Comparison of ENCODE assay signal across 13 cellular contexts in genomic region chr10:49138361-49138891, GRCh38. TPM values are rescaled to one million over a fixed set of nuclear protein-coding genes. Genes with fewer than 3 reads are reported as not detected.
DNase-seq lines count a peak whose midpoint lies in the region; ATAC-seq and TF ChIP-seq lines count a peak whose summit lies in the region.
"Had no signal": no experiment of that assay in that cellular context is flagged by ENCODE, and none has a peak within 500 bp of the region (broad histone marks: within the 10 kb centered on the region; RNA-seq: fewer than 3 reads in every experiment).

No MANE protein-coding gene starts in this region.

- WGBS in trophoblast cell (ENCODE audit: extremely low coverage, insufficient coverage, insufficient read length) = no CpG with 5 or more reads among the region's 7 CpGs

- H3K27me3 ChIP-seq in BJ (ENCODE audit: control insufficient read depth, insufficient read depth, low read length) (peaks cover 3% of the 10 kb centered on the region), gastrocnemius medialis (no peaks in the 10 kb centered on the region), trophoblast cell (ENCODE audit: insufficient read depth, low read length) (no peaks in the 10 kb centered on the region)

- no peak overlapping the region for H3K23ac ChIP-seq in trophoblast cell (ENCODE audit: low read length)

- H3K4me1 ChIP-seq in gastrocnemius medialis = no peaks in the 10 kb centered on the region
- no peaks in the 10 kb centered on the region for H3K4me1 ChIP-seq in trophoblast cell (ENCODE audit: control insufficient read depth in 1 of 2, insufficient read depth in 2 of 2, low read length in 2 of 2)

- no peak overlapping the region for H3K14ac ChIP-seq in trophoblast cell (ENCODE audit: low read length)

- H3K4ac ChIP-seq in trophoblast cell (ENCODE audit: low read depth, low read length) = no peak overlapping the region

- H3K9me3 ChIP-seq in gastrocnemius medialis (no peaks in the 10 kb centered on the region), trophoblast cell (ENCODE audit: insufficient read depth, low read depth, low read length) (no peaks in the 10 kb centered on the region)

- ATAC-seq in Right ventricle myocardium superior (ENCODE audit: poor library complexity) (peak; percentile 71), gastrocnemius medialis (no peak), GM21737 (IDR thresholded peaks at IDR 0.05; ENCODE audit: unreplicated experiment) (no peak)

- no peak overlapping the region for H4K12ac ChIP-seq in trophoblast cell (ENCODE audit: low read depth, low read length)

- H3K36me3 ChIP-seq in BJ (ENCODE audit: control insufficient read depth, insufficient read depth, low read length) (no peaks in the 10 kb centered on the region), gastrocnemius medialis (no peaks in the 10 kb centered on the region), trophoblast cell (ENCODE audit: control insufficient read depth in 1 of 2, insufficient read depth in 2 of 2, low read length in 2 of 2) (no peaks in the 10 kb centered on the region)

- DNase-seq in BJ (ENCODE audit: low read depth) (peak; percentile 41), RPMI7951 (ENCODE audit: low read depth) (peak; percentile 76), Right ventricle myocardium superior (peak; percentile 72), gastrocnemius medialis (no peak), trophoblast cell (no peak), putamen (ENCODE audit: low spot score) (no peak), NCI-H2171 treated with DMSO at 0.1 percent for 48 hours (lab: John Stamatoyannopoulos, UW) (no peak)
- DNase-seq: activated CD4-positive, alpha-beta T cell treated with anti-CD3 and anti-CD28 coated beads for 48 hours; activated gamma-delta T cell treated with Interleukin-2 at 50 U/mL for 16 hours; CD4-positive, CD25-positive, alpha-beta regulatory T cell; NCI-H2107 had no signal

- no peaks in the 10 kb centered on the region for H3K79me2 ChIP-seq in trophoblast cell (ENCODE audit: control insufficient read depth, insufficient read depth, low read length, poor library complexity)

- intact Hi-C loops in Right ventricle myocardium superior (cut with DNase I) (no loop called here), gastrocnemius medialis (cut with DNase I; ENCODE audit: low total_unique reads) (no loop called here)

- H2AFZ ChIP-seq in trophoblast cell (ENCODE audit: insufficient read depth, low read length, poor library complexity) = no peak overlapping the region

- no peak for TF ChIP-seq POLR2A in gastrocnemius medialis (IDR thresholded peaks at IDR 0.05)

- no peak overlapping the region for H2BK12ac ChIP-seq in trophoblast cell (ENCODE audit: low read length)

- H3K27ac ChIP-seq in gastrocnemius medialis (peak overlapping the region; percentile 18 to 63 (median 52)), trophoblast cell (ENCODE audit: low read depth, low read length) (no peak overlapping the region)

- H3K18ac ChIP-seq in trophoblast cell (ENCODE audit: low read length) = no peak overlapping the region

- H3K79me1 ChIP-seq in trophoblast cell (ENCODE audit: low read length) = no peaks in the 10 kb centered on the region

- in situ Hi-C loops in gastrocnemius medialis (cut with MboI; ENCODE audit: low sequenced_read_pairs in 4 of 4) = no loop called here

- no peak for TF ChIP-seq CTCF in BJ (IDR thresholded peaks at IDR 0.05; ENCODE audit: insufficient read depth, low read depth, low read length)
- TF ChIP-seq CTCF in gastrocnemius medialis (IDR thresholded peaks at IDR 0.05 in 4 of 5, conservative IDR thresholded peaks at IDR 0.05 in 1 of 5) = no peak

- H3K4me2 ChIP-seq in trophoblast cell (ENCODE audit: low read length) = no peak overlapping the region

- H2AK5ac ChIP-seq in trophoblast cell (ENCODE audit: low read length) = no peak overlapping the region

- H3K4me3 ChIP-seq in BJ (ENCODE audit: low read depth, low read length) (no peak overlapping the region), gastrocnemius medialis (no peak overlapping the region), trophoblast cell (ENCODE audit: low read depth, low read length) (no peak overlapping the region)

- POLR2A ChIA-PET in BJ (lab: Charles Lee) = no interaction called here

- H4K8ac ChIP-seq in trophoblast cell (ENCODE audit: low read depth, low read length) = no peak overlapping the region

- H2BK120ac ChIP-seq in trophoblast cell (ENCODE audit: insufficient read depth, low read length, poor library complexity) = no peak overlapping the region

- H3K9ac ChIP-seq in trophoblast cell (ENCODE audit: low read length) = no peak overlapping the region

- no peak overlapping the region for H4K91ac ChIP-seq in trophoblast cell (ENCODE audit: low read depth, low read length)

- no peak overlapping the region for H2BK5ac ChIP-seq in trophoblast cell (ENCODE audit: low read depth, low read length, poor library complexity)

- CTCF ChIA-PET in BJ (lab: Yijun Ruan, JAX) = interaction anchor here (1.2 to 3.1 kb wide), 5 partner anchors 17 to 50 kb away, joined by 3 to 11 read pairs (median 4); no protein-coding TSS in a partner anchor

RNA-seq across cellular contexts. Expression of gene FAM170B, which starts 4.6 kb away (rescaled TPM):
- polyA plus RNA-seq in BJ (2011; rRNA removed) = not detected in 2 replicates
- not detected in 2 replicates for polyA minus RNA-seq in BJ (2011; rRNA and poly(A)+ RNA removed)
- total RNA-seq in RPMI7951 (2014; rRNA removed; shearing (Covaris generic)) = not detected in 2 replicates
- total RNA-seq in Right ventricle myocardium superior (not detected), gastrocnemius medialis (not detected)
- polyA plus RNA-seq in trophoblast cell (2013) = not detected in 2 replicates
- total RNA-seq: CD4-positive, CD25-positive, alpha-beta regulatory T cell had no signal
- polyA plus RNA-seq: CD4-positive, CD25-positive, alpha-beta regulatory T cell; neural cell had no signal

RNA-seq across cellular contexts. Expression of gene VSTM4, which starts 23.1 kb away (rescaled TPM):
- polyA plus RNA-seq in BJ (2011; rRNA removed) = 2.8 and 4.4 TPM in 2 replicates
- 2.8 and 4.2 TPM in 2 replicates for polyA minus RNA-seq in BJ (2011; rRNA and poly(A)+ RNA removed)
- under 0.01 and 0.12 TPM in 2 replicates for total RNA-seq in RPMI7951 (2014; rRNA removed; shearing (Covaris generic))
- total RNA-seq in Right ventricle myocardium superior (22.4 TPM), gastrocnemius medialis (1 to 10 TPM; 1.8 to 4.0 (median 2.6) TPM)
- under 0.01 and 0.03 TPM in 2 replicates for polyA plus RNA-seq in trophoblast cell (2013)
- total RNA-seq: CD4-positive, CD25-positive, alpha-beta regulatory T cell had no signal

RNA-seq across cellular contexts. Expression of gene TMEM273, which starts 49.8 kb away (rescaled TPM):
- not detected in 2 replicates for polyA plus RNA-seq in BJ (2011; rRNA removed)
- polyA minus RNA-seq in BJ (2011; rRNA and poly(A)+ RNA removed) = not detected in 2 replicates
- total RNA-seq in RPMI7951 (2014; rRNA removed; shearing (Covaris generic)) = not detected in 2 replicates
- total RNA-seq in Right ventricle myocardium superior (28.5 TPM), gastrocnemius medialis (10 to 100 TPM in 1 of 4 donors, 1 to 10 TPM in 3; 4.9 to 11.2 (median 7.8) TPM)
- 0.07 and 0.15 TPM in 2 replicates for polyA plus RNA-seq in trophoblast cell (2013)
- polyA plus RNA-seq: neural cell had no signal

Comparison
In these comparisons a context has a peak if more than half of its experiments do, and no peak if none do; other contexts are left out.
1. DNase-seq: peak in BJ (single experiment), RPMI7951 (single experiment) and Right ventricle myocardium superior (single experiment); none in gastrocnemius medialis (0 of 2), trophoblast cell (0 of 2), putamen (single experiment) and NCI-H2171 treated with DMSO at 0.1 percent for 48 hours (single experiment).